ENCODE assay signal across 9 cellular contexts in genomic region chr14:73231874-73232851, GRCh38. TPM values are rescaled to one million over a fixed set of nuclear protein-coding genes. Genes with fewer than 3 reads are reported as not detected.
DNase-seq lines count a peak whose midpoint lies in the region; ATAC-seq and TF ChIP-seq lines count a peak whose summit lies in the region.
"Had no signal": no experiment of that assay in that cellular context is flagged by ENCODE, and none has a peak within 500 bp of the region (broad histone marks: within the 10 kb centered on the region; RNA-seq: fewer than 3 reads in every experiment).

No MANE protein-coding gene starts in this region.

- in situ Hi-C loops in GM13976 (cut with MboI; ENCODE audit: low sequenced_read_pairs, unreplicated experiment): no loop called here

- H3K4me3 ChIP-seq in osteoblast (ENCODE audit: insufficient read depth, low read length): no peak overlapping the region

- H3K4me2 ChIP-seq in osteoblast (ENCODE audit: insufficient read depth, low read length): no peak overlapping the region

- H3K27ac ChIP-seq in osteoblast (ENCODE audit: low read depth, low read length): no peak overlapping the region

- TF ChIP-seq CTCF in GM13976 (IDR thresholded peaks at IDR 0.05; ENCODE audit: borderline replicate concordance, control extremely low read depth, extremely low read depth, insufficient read depth, missing control alignments) (no peak), osteoblast (IDR thresholded peaks at IDR 0.05; ENCODE audit: extremely low read depth, low read depth, low read length) (peak; percentile 38)

- ATAC-seq in GM19328 (IDR thresholded peaks at IDR 0.05; ENCODE audit: unreplicated experiment): no peak
- ATAC-seq in GM19023 (IDR thresholded peaks at IDR 0.05; ENCODE audit: unreplicated experiment): no peak
- no peak for ATAC-seq in GM19463 (IDR thresholded peaks at IDR 0.05; ENCODE audit: unreplicated experiment)

- H3K79me2 ChIP-seq in osteoblast (ENCODE audit: insufficient read depth, low read length): no peaks in the 10 kb centered on the region

- H3K4me1 ChIP-seq in osteoblast (ENCODE audit: insufficient read depth, low read length): peaks cover 12% of the 10 kb centered on the region

- H3K27me3 ChIP-seq in osteoblast (ENCODE audit: insufficient read depth, low read length): peaks cover 51% of the 10 kb centered on the region

- H3K36me3 ChIP-seq in osteoblast (ENCODE audit: insufficient read depth, low read length): no peaks in the 10 kb centered on the region

- no peak overlapping the region for H2AFZ ChIP-seq in osteoblast (ENCODE audit: low read length)

- H4K20me1 ChIP-seq in osteoblast (ENCODE audit: insufficient read depth, low read length): peaks cover 3% of the 10 kb centered on the region

- H3K9me3 ChIP-seq in osteoblast (ENCODE audit: low read depth, low read length): no peaks in the 10 kb centered on the region

- peak; percentile 73 for DNase-seq in GM13976 (ENCODE audit: low spot score)
- peak; percentile 49 for DNase-seq in NCI-H1694 treated with DMSO at 0.1 percent for 48 hours (lab: John Stamatoyannopoulos, UW)
- DNase-seq in dermis microvascular lymphatic vessel endothelial cell (ENCODE audit: low read depth in 2 of 2): peak; percentile 60 to 87
- DNase-seq in osteoblast (ENCODE audit: insufficient read length, low spot score, missing footprints): peak; percentile 34
- no peak for DNase-seq in NCI-H1092 treated with DMSO at 0.1 percent for 48 hours (lab: John Stamatoyannopoulos, UW)
- DNase-seq: NCI-H526 treated with DMSO at 0.1 percent for 48 hours had no signal

RNA-seq across cellular contexts. Expression of gene PAPLN, which starts 5.1 kb away (rescaled TPM):
- 30.4 and 58.3 TPM in 2 replicates for total RNA-seq in dermis microvascular lymphatic vessel endothelial cell
- total RNA-seq in osteoblast: 5.3 and 5.8 TPM in 2 replicates
